Comparison of ENCODE assay signal across 9 cellular contexts in the genomic region with DNA sequence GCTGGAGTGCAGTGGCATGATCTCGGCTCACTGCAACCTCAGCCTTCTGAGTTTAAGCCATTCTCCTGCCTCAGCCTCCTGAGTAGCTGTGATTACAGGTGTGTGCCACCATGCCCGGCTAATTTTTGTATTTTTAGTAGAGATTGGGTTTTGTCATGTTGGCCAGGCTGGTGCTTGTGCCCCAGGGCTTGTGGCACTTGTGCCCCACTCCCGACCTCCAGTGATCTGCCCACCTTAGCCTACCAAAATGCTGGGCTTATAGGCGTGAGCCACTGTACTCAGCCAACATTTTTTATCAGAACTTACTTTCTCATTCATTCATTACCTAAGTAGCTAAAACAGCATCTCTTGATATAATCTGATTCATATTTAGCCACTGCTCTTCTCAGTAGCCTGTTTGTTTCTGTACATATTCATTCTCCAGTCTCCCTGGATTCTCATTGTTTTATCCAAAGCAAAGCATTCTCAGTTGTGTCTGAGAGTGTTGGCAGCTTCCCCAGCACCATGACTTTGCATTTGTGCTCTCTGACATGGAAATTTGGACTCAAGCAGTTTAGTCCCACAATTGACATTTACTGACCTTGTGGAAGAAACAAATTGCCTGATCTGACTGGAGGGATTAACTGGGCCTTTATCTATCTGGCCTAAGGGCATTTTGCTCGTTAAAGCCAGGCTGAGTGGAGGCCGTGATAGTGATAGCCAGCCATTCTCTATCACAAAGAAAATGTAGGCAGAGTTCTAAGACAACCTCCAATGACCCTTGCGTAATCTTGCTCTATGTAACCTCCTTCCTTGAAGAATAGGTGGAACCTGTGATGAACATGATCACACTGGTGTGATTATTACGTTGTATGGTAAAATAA. TPM values are rescaled to one million over a fixed set of nuclear protein-coding genes. Genes with fewer than 3 reads are reported as not detected.
A peak's percentile ranks its signal among the peaks of the same experiment; 100 is the strongest.
DNase-seq lines count a peak whose midpoint lies in the region; ATAC-seq and TF ChIP-seq lines count a peak whose summit lies in the region.
"Had no signal": no experiment of that assay in that cellular context is flagged by ENCODE, and none has a peak within 500 bp of the region (broad histone marks: within the 10 kb centered on the region; RNA-seq: fewer than 3 reads in every experiment).

No MANE protein-coding gene starts in this region.

- DNase-seq in GF-D8 (lab: John Stamatoyannopoulos, UW): peak; percentile 24
- DNase-seq in amygdala (lab: John Stamatoyannopoulos, UW): peak in 55 of 56 donors; percentile 3 to 91 (median 65)
- peak; percentile 76 for DNase-seq in left ventricle myocardium inferior
- peak; percentile 80 for DNase-seq in retinal pigment epithelial cell (ENCODE audit: low read depth)
- DNase-seq in stimulated activated CD4-positive, alpha-beta T cell treated with anti-CD3 and anti-CD28 coated beads, Interleukin-2, amount 100 ng/mL, for 24 hours: no peak
- no peak for DNase-seq in NCI-H748 (lab: John Stamatoyannopoulos, UW; ENCODE audit: unreplicated experiment)
- DNase-seq in activated effector memory CD4-positive, alpha-beta T cell treated with anti-CD3 and anti-CD28 coated beads, Interleukin-2, amount 50 U/mL, for 16 hours: no peak
- DNase-seq: T-helper 17 cell had no signal

- intact Hi-C loops in left ventricle myocardium inferior (cut with micrococcal nuclease): no loop called here

- no peaks in the 10 kb centered on the region for H3K27me3 ChIP-seq in left ventricle myocardium inferior (ENCODE audit: low read depth)

- H3K27ac ChIP-seq in left ventricle myocardium inferior (replicated peaks): peak overlapping the region; percentile 89

- no peak overlapping the region for H3K4me3 ChIP-seq in left ventricle myocardium inferior
- no peak overlapping the region for H3K4me3 ChIP-seq in retinal pigment epithelial cell (ENCODE audit: low read length)

- no peaks in the 10 kb centered on the region for H3K36me3 ChIP-seq in left ventricle myocardium inferior

- peaks cover 16% of the 10 kb centered on the region for H3K4me1 ChIP-seq in left ventricle myocardium inferior

- no peak for TF ChIP-seq CTCF in left ventricle myocardium inferior (IDR thresholded peaks at IDR 0.05; ENCODE audit: borderline replicate concordance)
- TF ChIP-seq CTCF in retinal pigment epithelial cell (conservative IDR thresholded peaks at IDR 0.05; ENCODE audit: low read depth, low read length): no peak

- no peak for ATAC-seq in GM21515 (IDR thresholded peaks at IDR 0.05; ENCODE audit: unreplicated experiment)
- ATAC-seq: T-helper 17 cell had no signal

- peaks cover 21% of the 10 kb centered on the region for H3K9me3 ChIP-seq in left ventricle myocardium inferior (replicated peaks)

RNA-seq across cellular contexts. Expression of gene AKR1B15, which starts 44.9 kb away (rescaled TPM):
- total RNA-seq in left ventricle myocardium inferior: not detected
- total RNA-seq: T-helper 17 cell had no signal

RNA-seq across cellular contexts. Expression of gene BPGM, which starts 52.9 kb away (rescaled TPM):
- total RNA-seq in left ventricle myocardium inferior: 13.9 TPM

Comparison
In these comparisons a context has a peak if more than half of its experiments do, and no peak if none do; other contexts are left out.
1. DNase-seq: peak in GF-D8 (single experiment), amygdala (55 of 56), left ventricle myocardium inferior (single experiment) and retinal pigment epithelial cell (single experiment); none in stimulated activated CD4-positive, alpha-beta T cell treated with anti-CD3 and anti-CD28 coated beads, Interleukin-2, amount 100 ng/mL, for 24 hours (0 of 2), NCI-H748 (single experiment) and activated effector memory CD4-positive, alpha-beta T cell treated with anti-CD3 and anti-CD28 coated beads, Interleukin-2, amount 50 U/mL, for 16 hours (single experiment).